In genomic region chr9:128093016-128093415, GRCh38 we compare ENCODE assay signal across 9 cellular contexts. TPM values are rescaled to one million over a fixed set of nuclear protein-coding genes. Genes with fewer than 3 reads are reported as not detected.
A peak's percentile ranks its signal among the peaks of the same experiment; 100 is the strongest.
DNase-seq lines count a peak whose midpoint lies in the region; FAIRE-seq and TF ChIP-seq lines count a peak whose summit lies in the region.
"Had no signal": no experiment of that assay in that cellular context is flagged by ENCODE, and none has a peak within 500 bp of the region (broad histone marks: within the 10 kb centered on the region; RNA-seq: fewer than 3 reads in every experiment).

No MANE protein-coding gene starts in this region.

- H3K4me3 Mint-ChIP-seq in activated naive CD8-positive, alpha-beta T cell treated with anti-CD3 and anti-CD28 coated beads for 36 hours: peak overlapping the region; percentile 47

- H3K9me3 Mint-ChIP-seq in activated naive CD8-positive, alpha-beta T cell treated with anti-CD3 and anti-CD28 coated beads for 36 hours: no peaks in the 10 kb centered on the region

- H3K4me1 Mint-ChIP-seq in activated naive CD8-positive, alpha-beta T cell treated with anti-CD3 and anti-CD28 coated beads for 36 hours: peaks cover 76% of the 10 kb centered on the region

- no peak for TF ChIP-seq CTCF in kidney (IDR thresholded peaks at IDR 0.05; ENCODE audit: borderline replicate concordance, extremely low read depth, insufficient read depth)

- peak overlapping the region; percentile 40 for H3K27ac ChIP-seq in KOPT-K1 (ENCODE audit: low read depth, low read length, poor library complexity, severe bottlenecking)
- peak overlapping the region; percentile 89 to 92 for H3K27ac ChIP-seq in kidney (ENCODE audit: low read depth in 2 of 2, low read length in 2 of 2)
- H3K27ac ChIP-seq in stomach smooth muscle (ENCODE audit: low read length): peak overlapping the region; percentile 94

- no peak overlapping the region for H3K4me3 ChIP-seq in kidney (ENCODE audit: low read length in 2 of 2)
- H3K4me3 ChIP-seq in stomach smooth muscle (ENCODE audit: low read length in 2 of 2): no peak overlapping the region

- H3K36me3 ChIP-seq in KOPT-K1 (ENCODE audit: insufficient read depth, low read length): peaks cover 56% of the 10 kb centered on the region
- H3K36me3 ChIP-seq in kidney (ENCODE audit: control insufficient read depth in 1 of 2, insufficient read depth in 2 of 2, low read length in 2 of 2): no peaks in the 10 kb centered on the region
- no peaks in the 10 kb centered on the region for H3K36me3 ChIP-seq in stomach smooth muscle (ENCODE audit: control insufficient read depth in 2 of 2, insufficient read depth in 2 of 2, low read length in 2 of 2)

- peaks cover 18% of the 10 kb centered on the region for H3K36me3 Mint-ChIP-seq in activated naive CD8-positive, alpha-beta T cell treated with anti-CD3 and anti-CD28 coated beads for 36 hours

- intact Hi-C loops in kidney (cut with DNase I): no loop called here

- H3K27me3 ChIP-seq in stomach smooth muscle (ENCODE audit: control insufficient read depth in 1 of 2, insufficient read depth in 2 of 2, low read length in 2 of 2): no peaks in the 10 kb centered on the region

- H3K9me3 ChIP-seq in KOPT-K1 (ENCODE audit: insufficient read depth, low read length, poor library complexity, severe bottlenecking) (no peaks in the 10 kb centered on the region), kidney (ENCODE audit: control insufficient read depth in 1 of 2, low read length in 2 of 2) (no peaks in the 10 kb centered on the region), stomach smooth muscle (ENCODE audit: control insufficient read depth in 2 of 2, low read length in 2 of 2) (no peaks in the 10 kb centered on the region)

- no peak for DNase-seq in activated naive CD8-positive, alpha-beta T cell treated with anti-CD3 and anti-CD28 coated beads for 36 hours
- DNase-seq in kidney: no peak
- DNase-seq in NCI-H2227 treated with DMSO at 0.1 percent for 48 hours (lab: John Stamatoyannopoulos, UW): no peak
- no peak for DNase-seq in NCI-H1105 treated with DMSO at 0.1 percent for 48 hours (lab: John Stamatoyannopoulos, UW)
- no peak for DNase-seq in EL
- DNase-seq: NCI-H2171 had no signal

- no peaks in the 10 kb centered on the region for H3K27me3 Mint-ChIP-seq in activated naive CD8-positive, alpha-beta T cell treated with anti-CD3 and anti-CD28 coated beads for 36 hours

- peak overlapping the region in 1 of 2 donors; percentile 42 for H3K9ac ChIP-seq in kidney (ENCODE audit: low read length in 2 of 2)
- peak overlapping the region in 1 of 2 donors; percentile 41 for H3K9ac ChIP-seq in stomach smooth muscle (ENCODE audit: low read length in 2 of 2)

- H3K27ac Mint-ChIP-seq in activated naive CD8-positive, alpha-beta T cell treated with anti-CD3 and anti-CD28 coated beads for 36 hours: peak overlapping the region; percentile 94

- peaks cover 19 to 30% of the 10 kb centered on the region in 2 donors for H3K4me1 ChIP-seq in kidney (ENCODE audit: control insufficient read depth in 1 of 2, insufficient read depth in 1 of 2, low read depth in 1 of 2, low read length in 2 of 2)
- peaks cover 47% of the 10 kb centered on the region for H3K4me1 ChIP-seq in stomach smooth muscle (ENCODE audit: control insufficient read depth, insufficient read depth, low read length)

- FAIRE-seq in kidney (lab: Jason Lieb, UNC): no peak

RNA-seq across cellular contexts. Expression of gene SLC25A25, which starts 25.0 kb away (rescaled TPM):
- total RNA-seq in activated naive CD8-positive, alpha-beta T cell treated with anti-CD3 and anti-CD28 coated beads for 36 hours: 10 to 100 TPM; 13.0 to 14.5 TPM
- 24.9 TPM for total RNA-seq in kidney
- polyA plus RNA-seq in kidney (ENCODE audit: insufficient read depth, low read depth, low replicate concordance): 20.4 TPM

RNA-seq across cellular contexts. Expression of gene NAIF1, which starts 25.9 kb away (rescaled TPM):
- 10 to 100 TPM; 11.2 to 12.0 TPM for total RNA-seq in activated naive CD8-positive, alpha-beta T cell treated with anti-CD3 and anti-CD28 coated beads for 36 hours
- 12.3 TPM for total RNA-seq in kidney
- polyA plus RNA-seq in kidney (ENCODE audit: insufficient read depth, low read depth, low replicate concordance): 9.7 TPM

RNA-seq across cellular contexts. Expression of gene PTGES2, which starts 34.5 kb away (rescaled TPM):
- total RNA-seq in activated naive CD8-positive, alpha-beta T cell treated with anti-CD3 and anti-CD28 coated beads for 36 hours: 10 to 100 TPM; 63.3 to 66.1 TPM
- 64.1 TPM for total RNA-seq in kidney
- 117 TPM for polyA plus RNA-seq in kidney (ENCODE audit: insufficient read depth, low read depth, low replicate concordance)

RNA-seq across cellular contexts. Expression of gene LCN2, which starts 56.2 kb away (rescaled TPM):
- total RNA-seq in activated naive CD8-positive, alpha-beta T cell treated with anti-CD3 and anti-CD28 coated beads for 36 hours: not detected
- 198 TPM for total RNA-seq in kidney
- polyA plus RNA-seq in kidney (ENCODE audit: insufficient read depth, low read depth, low replicate concordance): 8.2 TPM
- total RNA-seq: activated CD8-positive, alpha-beta memory T cell treated with anti-CD3 and anti-CD28 coated beads for 36 hours had no signal

Comparison
In these comparisons a context has a peak if more than half of its experiments do, and no peak if none do; other contexts are left out.
1. H3K27ac ChIP-seq: peak in every context shown above with its lines; median percentile 94 in stomach smooth muscle; 90 in kidney; 40 in KOPT-K1.